Comparison of ENCODE assay signal across 18 cellular contexts in the genomic region with DNA sequence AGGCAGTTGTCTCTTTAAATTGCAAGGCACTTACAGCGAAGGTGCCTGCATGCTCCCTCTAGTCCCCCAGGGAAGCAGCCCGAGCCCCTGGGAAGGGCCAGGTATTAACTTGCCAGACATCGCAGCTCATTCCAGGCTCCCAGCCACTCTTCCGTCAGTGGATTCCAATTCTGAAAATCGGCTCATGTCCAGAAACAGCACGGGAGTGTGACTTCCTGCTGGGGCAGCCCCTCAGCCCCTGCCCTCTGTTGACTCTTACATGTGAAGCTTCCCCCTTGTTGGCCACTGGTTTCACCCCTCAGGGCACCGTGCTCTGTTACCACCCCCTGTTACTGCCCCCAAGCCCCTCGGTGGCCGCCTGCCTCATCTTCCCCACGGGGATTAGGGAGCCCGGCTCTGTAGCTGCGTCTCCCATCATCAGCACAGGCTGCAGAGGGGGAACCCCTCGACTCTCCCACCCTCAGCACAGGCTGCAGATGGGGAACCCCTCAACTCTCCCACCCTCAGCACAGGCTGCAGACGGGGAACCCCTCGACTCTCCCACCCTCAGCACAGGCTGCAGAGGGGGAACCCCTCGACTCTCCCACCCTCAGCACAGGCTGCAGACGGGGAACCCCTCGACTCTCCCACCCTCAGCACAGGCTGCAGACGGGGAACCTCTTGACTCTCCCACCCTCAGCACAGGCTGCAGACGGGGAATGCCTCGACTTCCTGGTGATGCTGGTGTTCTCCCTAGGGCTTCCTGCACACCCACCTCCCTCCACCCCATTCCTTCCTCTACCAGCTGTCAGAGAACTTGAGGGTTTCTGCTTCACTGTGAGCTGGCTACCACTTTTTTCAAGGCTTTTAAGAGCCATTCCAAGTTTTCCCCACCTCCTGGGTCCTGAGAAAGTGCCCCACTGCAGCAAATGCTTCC. TPM values are rescaled to one million over a fixed set of nuclear protein-coding genes. Genes with fewer than 3 reads are reported as not detected.
"Had no signal": no experiment of that assay in that cellular context is flagged by ENCODE, and none has a peak within 500 bp of the region (broad histone marks: within the 10 kb centered on the region; RNA-seq: fewer than 3 reads in every experiment).

No MANE protein-coding gene starts in this region.

- ATAC-seq: activated T-helper 17 cell treated with anti-CD3 and anti-CD28 coated beads, Interleukin-2, amount 50 U/mL, for 72 hours; body of pancreas; sciatic nerve; stimulated activated effector memory CD8-positive, alpha-beta T cell treated with anti-CD3 and anti-CD28 coated beads, Interleukin-12 subunit alpha, Interleukin-12 subunit beta, amount 100 ng/mL, for 72 hours; WTC11 had no signal

- H3K9me3 ChIP-seq: body of pancreas had no signal

- H3K9me3 Mint-ChIP-seq: activated CD4-positive, alpha-beta memory T cell treated with anti-CD3 and anti-CD28 coated beads, Interleukin-2, amount 10 ng/mL, durations not matched to agents 7 days and 5 days had no signal

- H3K27ac ChIP-seq: body of pancreas, dorsolateral prefrontal cortex, tibial nerve had no signal

- H3K4me3 ChIP-seq: body of pancreas, dorsolateral prefrontal cortex, smooth muscle cell, tibial nerve had no signal

- H3K36me3 Mint-ChIP-seq: stimulated activated effector memory CD8-positive, alpha-beta T cell treated with anti-CD3 and anti-CD28 coated beads, Interleukin-12 subunit alpha, Interleukin-12 subunit beta, amount 100 ng/mL, for 72 hours had no signal

- H3K27me3 ChIP-seq: body of pancreas, dorsolateral prefrontal cortex, tibial nerve had no signal

- H3K27ac Mint-ChIP-seq: activated CD4-positive, alpha-beta memory T cell treated with anti-CD3 and anti-CD28 coated beads, Interleukin-2, amount 10 ng/mL, durations not matched to agents 7 days and 5 days; activated T-helper 17 cell treated with anti-CD3 and anti-CD28 coated beads, Interleukin-2, amount 50 U/mL, for 72 hours; nephron; stimulated activated effector memory CD8-positive, alpha-beta T cell treated with anti-CD3 and anti-CD28 coated beads, Interleukin-12 subunit alpha, Interleukin-12 subunit beta, amount 100 ng/mL, for 72 hours; WTC11 had no signal

- H3K4me1 Mint-ChIP-seq: activated CD4-positive, alpha-beta memory T cell treated with anti-CD3 and anti-CD28 coated beads, Interleukin-2, amount 10 ng/mL, durations not matched to agents 7 days and 5 days; activated T-helper 17 cell treated with anti-CD3 and anti-CD28 coated beads, Interleukin-2, amount 50 U/mL, for 72 hours; nephron; WTC11 had no signal

- DNase-seq: activated CD4-positive, alpha-beta memory T cell treated with anti-CD3 and anti-CD28 coated beads, Interleukin-2, amount 10 ng/mL, durations not matched to agents 7 days and 5 days; activated CD4-positive, alpha-beta T cell treated with anti-CD3 and anti-CD28 coated beads for 4 hours; activated naive CD4-positive, alpha-beta T cell; activated T-cell treated with anti-CD3 and anti-CD28 coated beads, Interleukin-2, amount 50 U/mL, for 1 hour; body of pancreas; caudate nucleus; dorsolateral prefrontal cortex; stimulated activated CD4-positive, alpha-beta T cell treated with anti-CD3 and anti-CD28 coated beads, Interleukin-4, amount 100 ng/mL, for 24 hours had no signal

- H3K4me1 ChIP-seq: body of pancreas, tibial nerve had no signal

- H3K4me3 Mint-ChIP-seq: activated CD4-positive, alpha-beta memory T cell treated with anti-CD3 and anti-CD28 coated beads, Interleukin-2, amount 10 ng/mL, durations not matched to agents 7 days and 5 days; activated T-helper 17 cell treated with anti-CD3 and anti-CD28 coated beads, Interleukin-2, amount 50 U/mL, for 72 hours; nephron; stimulated activated effector memory CD8-positive, alpha-beta T cell treated with anti-CD3 and anti-CD28 coated beads, Interleukin-12 subunit alpha, Interleukin-12 subunit beta, amount 100 ng/mL, for 72 hours; WTC11 had no signal

RNA-seq across cellular contexts. Expression of a gene that starts 11.1 kb away (rescaled TPM):
- total RNA-seq: activated CD4-positive, alpha-beta memory T cell treated with anti-CD3 and anti-CD28 coated beads, Interleukin-2, amount 10 ng/mL, durations not matched to agents 7 days and 5 days; subcutaneous adipose tissue; T-helper 2 cell treated with Interferon-gamma antibody and Interleukin-4, amounts not matched to agents 100 ng/mL and 5 ng/mL, for 36 hours had no signal
- polyA plus RNA-seq: liver had no signal
